In the genomic region with DNA sequence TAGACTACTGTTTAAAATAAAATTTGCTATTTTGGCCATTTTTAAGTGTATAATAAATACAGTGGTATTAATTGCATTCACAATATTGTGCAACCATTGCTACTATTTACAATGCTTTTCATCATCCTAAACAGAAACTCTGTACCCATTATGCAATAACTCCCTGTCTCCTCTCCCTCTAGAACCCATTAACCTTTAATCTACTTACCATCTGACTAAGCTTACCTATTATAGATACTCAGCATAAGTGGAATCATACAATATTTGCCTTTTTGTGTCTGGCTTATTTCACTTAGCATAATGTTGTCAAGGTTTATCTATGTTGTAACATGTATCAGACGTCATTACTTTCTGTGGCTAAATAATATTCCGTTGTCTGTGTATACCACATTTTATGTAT, we compare ENCODE assay signal across 1 cellular context.
TF ChIP-seq lines count a peak whose summit lies in the region.

No MANE protein-coding gene starts in this region.

TF ChIP-seq in HepG2, 621 proteins besides CTCF, POLR2A, EP300 and RAD21 (continues in another document):
- TF ChIP-seq ZNF577 (CRISPR knock-in tag; IDR thresholded peaks at IDR 0.05; ENCODE audit: borderline replicate concordance, low read depth) (no peak), GLI4 (CRISPR knock-in tag; IDR thresholded peaks at IDR 0.05; ENCODE audit: borderline replicate concordance) (no peak), ZNF557 (CRISPR knock-in tag; IDR thresholded peaks at IDR 0.05) (no peak), HNRNPH1 (optimal IDR thresholded peaks at IDR 0.05; ENCODE audit: low read depth, low read length) (no peak), ZNF709 (CRISPR knock-in tag; IDR thresholded peaks at IDR 0.05) (no peak), FOXJ3 (CRISPR knock-in tag; IDR thresholded peaks at IDR 0.05; ENCODE audit: borderline replicate concordance) (peak; percentile 86), PITX1 (CRISPR knock-in tag; IDR thresholded peaks at IDR 0.05) (no peak), PCBP1 (IDR thresholded peaks at IDR 0.05; ENCODE audit: borderline replicate concordance, low read depth, low read length) (no peak), XRCC5 (optimal IDR thresholded peaks at IDR 0.05; ENCODE audit: low read length) (no peak), SCMH1 (CRISPR knock-in tag; IDR thresholded peaks at IDR 0.05; ENCODE audit: borderline replicate concordance) (no peak), ISX (CRISPR knock-in tag; conservative IDR thresholded peaks at IDR 0.05) (no peak), SETDB1 (CRISPR knock-in tag; IDR thresholded peaks at IDR 0.05; ENCODE audit: borderline replicate concordance) (no peak), ZNF143 (CRISPR knock-in tag; IDR thresholded peaks at IDR 0.05) (no peak), CHD4 (IDR thresholded peaks at IDR 0.05; ENCODE audit: borderline replicate concordance, low read length) (peak; percentile 38; the same call in 1 of the 2 replicates), ZNF264 (CRISPR knock-in tag; IDR thresholded peaks at IDR 0.05) (0 out of 2 replicates have a peak, but pooled peaks have one; percentile 50), RARG (CRISPR knock-in tag; IDR thresholded peaks at IDR 0.05; ENCODE audit: low read depth) (no peak), ZNF747 (CRISPR knock-in tag; IDR thresholded peaks at IDR 0.05; ENCODE audit: borderline replicate concordance) (no peak), PRMT3 (CRISPR knock-in tag; IDR thresholded peaks at IDR 0.05; ENCODE audit: borderline replicate concordance, low read depth) (no peak), ZNF672 (CRISPR knock-in tag; IDR thresholded peaks at IDR 0.05) (no peak), RORA (CRISPR knock-in tag; IDR thresholded peaks at IDR 0.05) (no peak), ZEB1 (IDR thresholded peaks at IDR 0.05; ENCODE audit: insufficient replicate concordance, low read depth) (no peak)
- TF ChIP-seq, protein P1, sequence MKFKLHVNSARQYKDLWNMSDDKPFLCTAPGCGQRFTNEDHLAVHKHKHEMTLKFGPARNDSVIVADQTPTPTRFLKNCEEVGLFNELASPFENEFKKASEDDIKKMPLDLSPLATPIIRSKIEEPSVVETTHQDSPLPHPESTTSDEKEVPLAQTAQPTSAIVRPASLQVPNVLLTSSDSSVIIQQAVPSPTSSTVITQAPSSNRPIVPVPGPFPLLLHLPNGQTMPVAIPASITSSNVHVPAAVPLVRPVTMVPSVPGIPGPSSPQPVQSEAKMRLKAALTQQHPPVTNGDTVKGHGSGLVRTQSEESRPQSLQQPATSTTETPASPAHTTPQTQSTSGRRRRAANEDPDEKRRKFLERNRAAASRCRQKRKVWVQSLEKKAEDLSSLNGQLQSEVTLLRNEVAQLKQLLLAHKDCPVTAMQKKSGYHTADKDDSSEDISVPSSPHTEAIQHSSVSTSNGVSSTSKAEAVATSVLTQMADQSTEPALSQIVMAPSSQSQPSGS (CRISPR knock-in tag; IDR thresholded peaks at IDR 0.05): peak; percentile 86; the same call in 1 of the 2 replicates
- TF ChIP-seq, protein P2, sequence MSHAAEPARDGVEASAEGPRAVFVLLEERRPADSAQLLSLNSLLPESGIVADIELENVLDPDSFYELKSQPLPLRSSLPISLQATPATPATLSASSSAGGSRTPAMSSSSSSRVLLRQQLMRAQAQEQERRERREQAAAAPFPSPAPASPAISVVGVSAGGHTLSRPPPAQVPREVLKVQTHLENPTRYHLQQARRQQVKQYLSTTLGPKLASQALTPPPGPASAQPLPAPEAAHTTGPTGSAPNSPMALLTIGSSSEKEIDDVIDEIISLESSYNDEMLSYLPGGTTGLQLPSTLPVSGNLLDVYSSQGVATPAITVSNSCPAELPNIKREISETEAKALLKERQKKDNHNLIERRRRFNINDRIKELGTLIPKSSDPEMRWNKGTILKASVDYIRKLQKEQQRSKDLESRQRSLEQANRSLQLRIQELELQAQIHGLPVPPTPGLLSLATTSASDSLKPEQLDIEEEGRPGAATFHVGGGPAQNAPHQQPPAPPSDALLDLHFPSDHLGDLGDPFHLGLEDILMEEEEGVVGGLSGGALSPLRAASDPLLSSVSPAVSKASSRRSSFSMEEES (CRISPR knock-in tag; IDR thresholded peaks at IDR 0.05): no peak
- TF ChIP-seq, protein P3, sequence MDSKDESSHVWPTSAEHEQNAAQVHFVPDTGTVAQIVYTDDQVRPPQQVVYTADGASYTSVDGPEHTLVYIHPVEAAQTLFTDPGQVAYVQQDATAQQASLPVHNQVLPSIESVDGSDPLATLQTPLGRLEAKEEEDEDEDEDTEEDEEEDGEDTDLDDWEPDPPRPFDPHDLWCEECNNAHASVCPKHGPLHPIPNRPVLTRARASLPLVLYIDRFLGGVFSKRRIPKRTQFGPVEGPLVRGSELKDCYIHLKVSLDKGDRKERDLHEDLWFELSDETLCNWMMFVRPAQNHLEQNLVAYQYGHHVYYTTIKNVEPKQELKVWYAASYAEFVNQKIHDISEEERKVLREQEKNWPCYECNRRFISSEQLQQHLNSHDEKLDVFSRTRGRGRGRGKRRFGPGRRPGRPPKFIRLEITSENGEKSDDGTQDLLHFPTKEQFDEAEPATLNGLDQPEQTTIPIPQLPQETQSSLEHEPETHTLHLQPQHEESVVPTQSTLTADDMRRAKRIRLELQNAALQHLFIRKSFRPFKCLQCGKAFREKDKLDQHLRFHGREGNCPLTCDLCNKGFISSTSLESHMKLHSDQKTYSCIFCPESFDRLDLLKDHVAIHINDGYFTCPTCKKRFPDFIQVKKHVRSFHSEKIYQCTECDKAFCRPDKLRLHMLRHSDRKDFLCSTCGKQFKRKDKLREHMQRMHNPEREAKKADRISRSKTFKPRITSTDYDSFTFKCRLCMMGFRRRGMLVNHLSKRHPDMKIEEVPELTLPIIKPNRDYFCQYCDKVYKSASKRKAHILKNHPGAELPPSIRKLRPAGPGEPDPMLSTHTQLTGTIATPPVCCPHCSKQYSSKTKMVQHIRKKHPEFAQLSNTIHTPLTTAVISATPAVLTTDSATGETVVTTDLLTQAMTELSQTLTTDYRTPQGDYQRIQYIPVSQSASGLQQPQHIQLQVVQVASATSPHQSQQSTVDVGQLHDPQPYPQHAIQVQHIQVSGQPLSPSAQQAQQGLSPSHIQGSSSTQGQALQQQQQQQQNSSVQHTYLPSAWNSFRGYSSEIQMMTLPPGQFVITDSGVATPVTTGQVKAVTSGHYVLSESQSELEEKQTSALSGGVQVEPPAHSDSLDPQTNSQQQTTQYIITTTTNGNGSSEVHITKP (CRISPR knock-in tag; IDR thresholded peaks at IDR 0.05; ENCODE audit: low read depth): no peak
- TF ChIP-seq, protein P4, sequence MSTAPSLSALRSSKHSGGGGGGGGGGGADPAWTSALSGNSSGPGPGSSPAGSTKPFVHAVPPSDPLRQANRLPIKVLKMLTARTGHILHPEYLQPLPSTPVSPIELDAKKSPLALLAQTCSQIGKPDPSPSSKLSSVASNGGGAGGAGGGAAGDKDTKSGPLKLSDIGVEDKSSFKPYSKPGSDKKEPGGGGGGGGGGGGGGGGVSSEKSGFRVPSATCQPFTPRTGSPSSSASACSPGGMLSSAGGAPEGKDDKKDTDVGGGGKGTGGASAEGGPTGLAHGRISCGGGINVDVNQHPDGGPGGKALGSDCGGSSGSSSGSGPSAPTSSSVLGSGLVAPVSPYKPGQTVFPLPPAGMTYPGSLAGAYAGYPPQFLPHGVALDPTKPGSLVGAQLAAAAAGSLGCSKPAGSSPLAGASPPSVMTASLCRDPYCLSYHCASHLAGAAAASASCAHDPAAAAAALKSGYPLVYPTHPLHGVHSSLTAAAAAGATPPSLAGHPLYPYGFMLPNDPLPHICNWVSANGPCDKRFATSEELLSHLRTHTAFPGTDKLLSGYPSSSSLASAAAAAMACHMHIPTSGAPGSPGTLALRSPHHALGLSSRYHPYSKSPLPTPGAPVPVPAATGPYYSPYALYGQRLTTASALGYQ (CRISPR knock-in tag; IDR thresholded peaks at IDR 0.05): no peak
- TF ChIP-seq, protein P5, sequence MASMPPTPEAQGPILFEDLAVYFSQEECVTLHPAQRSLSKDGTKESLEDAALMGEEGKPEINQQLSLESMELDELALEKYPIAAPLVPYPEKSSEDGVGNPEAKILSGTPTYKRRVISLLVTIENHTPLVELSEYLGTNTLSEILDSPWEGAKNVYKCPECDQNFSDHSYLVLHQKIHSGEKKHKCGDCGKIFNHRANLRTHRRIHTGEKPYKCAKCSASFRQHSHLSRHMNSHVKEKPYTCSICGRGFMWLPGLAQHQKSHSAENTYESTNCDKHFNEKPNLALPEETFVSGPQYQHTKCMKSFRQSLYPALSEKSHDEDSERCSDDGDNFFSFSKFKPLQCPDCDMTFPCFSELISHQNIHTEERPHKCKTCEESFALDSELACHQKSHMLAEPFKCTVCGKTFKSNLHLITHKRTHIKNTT (CRISPR knock-in tag; IDR thresholded peaks at IDR 0.05): no peak
- TF ChIP-seq, protein P6, sequence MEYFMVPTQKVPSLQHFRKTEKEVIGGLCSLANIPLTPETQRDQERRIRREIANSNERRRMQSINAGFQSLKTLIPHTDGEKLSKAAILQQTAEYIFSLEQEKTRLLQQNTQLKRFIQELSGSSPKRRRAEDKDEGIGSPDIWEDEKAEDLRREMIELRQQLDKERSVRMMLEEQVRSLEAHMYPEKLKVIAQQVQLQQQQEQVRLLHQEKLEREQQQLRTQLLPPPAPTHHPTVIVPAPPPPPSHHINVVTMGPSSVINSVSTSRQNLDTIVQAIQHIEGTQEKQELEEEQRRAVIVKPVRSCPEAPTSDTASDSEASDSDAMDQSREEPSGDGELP (IDR thresholded peaks at IDR 0.05; ENCODE audit: borderline replicate concordance, low read depth): no peak
- TF ChIP-seq, protein P7, sequence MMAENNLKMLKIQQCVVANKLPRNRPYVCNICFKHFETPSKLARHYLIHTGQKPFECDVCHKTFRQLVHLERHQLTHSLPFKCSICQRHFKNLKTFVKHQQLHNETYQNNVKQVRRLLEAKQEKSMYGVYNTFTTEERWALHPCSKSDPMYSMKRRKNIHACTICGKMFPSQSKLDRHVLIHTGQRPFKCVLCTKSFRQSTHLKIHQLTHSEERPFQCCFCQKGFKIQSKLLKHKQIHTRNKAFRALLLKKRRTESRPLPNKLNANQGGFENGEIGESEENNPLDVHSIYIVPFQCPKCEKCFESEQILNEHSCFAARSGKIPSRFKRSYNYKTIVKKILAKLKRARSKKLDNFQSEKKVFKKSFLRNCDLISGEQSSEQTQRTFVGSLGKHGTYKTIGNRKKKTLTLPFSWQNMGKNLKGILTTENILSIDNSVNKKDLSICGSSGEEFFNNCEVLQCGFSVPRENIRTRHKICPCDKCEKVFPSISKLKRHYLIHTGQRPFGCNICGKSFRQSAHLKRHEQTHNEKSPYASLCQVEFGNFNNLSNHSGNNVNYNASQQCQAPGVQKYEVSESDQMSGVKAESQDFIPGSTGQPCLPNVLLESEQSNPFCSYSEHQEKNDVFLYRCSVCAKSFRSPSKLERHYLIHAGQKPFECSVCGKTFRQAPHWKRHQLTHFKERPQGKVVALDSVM (CRISPR knock-in tag; IDR thresholded peaks at IDR 0.05): no peak
- TF ChIP-seq, protein P8, sequence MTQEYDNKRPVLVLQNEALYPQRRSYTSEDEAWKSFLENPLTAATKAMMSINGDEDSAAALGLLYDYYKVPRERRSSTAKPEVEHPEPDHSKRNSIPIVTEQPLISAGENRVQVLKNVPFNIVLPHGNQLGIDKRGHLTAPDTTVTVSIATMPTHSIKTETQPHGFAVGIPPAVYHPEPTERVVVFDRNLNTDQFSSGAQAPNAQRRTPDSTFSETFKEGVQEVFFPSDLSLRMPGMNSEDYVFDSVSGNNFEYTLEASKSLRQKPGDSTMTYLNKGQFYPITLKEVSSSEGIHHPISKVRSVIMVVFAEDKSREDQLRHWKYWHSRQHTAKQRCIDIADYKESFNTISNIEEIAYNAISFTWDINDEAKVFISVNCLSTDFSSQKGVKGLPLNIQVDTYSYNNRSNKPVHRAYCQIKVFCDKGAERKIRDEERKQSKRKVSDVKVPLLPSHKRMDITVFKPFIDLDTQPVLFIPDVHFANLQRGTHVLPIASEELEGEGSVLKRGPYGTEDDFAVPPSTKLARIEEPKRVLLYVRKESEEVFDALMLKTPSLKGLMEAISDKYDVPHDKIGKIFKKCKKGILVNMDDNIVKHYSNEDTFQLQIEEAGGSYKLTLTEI (CRISPR knock-in tag; conservative IDR thresholded peaks at IDR 0.05): no peak
- TF ChIP-seq, protein P9, sequence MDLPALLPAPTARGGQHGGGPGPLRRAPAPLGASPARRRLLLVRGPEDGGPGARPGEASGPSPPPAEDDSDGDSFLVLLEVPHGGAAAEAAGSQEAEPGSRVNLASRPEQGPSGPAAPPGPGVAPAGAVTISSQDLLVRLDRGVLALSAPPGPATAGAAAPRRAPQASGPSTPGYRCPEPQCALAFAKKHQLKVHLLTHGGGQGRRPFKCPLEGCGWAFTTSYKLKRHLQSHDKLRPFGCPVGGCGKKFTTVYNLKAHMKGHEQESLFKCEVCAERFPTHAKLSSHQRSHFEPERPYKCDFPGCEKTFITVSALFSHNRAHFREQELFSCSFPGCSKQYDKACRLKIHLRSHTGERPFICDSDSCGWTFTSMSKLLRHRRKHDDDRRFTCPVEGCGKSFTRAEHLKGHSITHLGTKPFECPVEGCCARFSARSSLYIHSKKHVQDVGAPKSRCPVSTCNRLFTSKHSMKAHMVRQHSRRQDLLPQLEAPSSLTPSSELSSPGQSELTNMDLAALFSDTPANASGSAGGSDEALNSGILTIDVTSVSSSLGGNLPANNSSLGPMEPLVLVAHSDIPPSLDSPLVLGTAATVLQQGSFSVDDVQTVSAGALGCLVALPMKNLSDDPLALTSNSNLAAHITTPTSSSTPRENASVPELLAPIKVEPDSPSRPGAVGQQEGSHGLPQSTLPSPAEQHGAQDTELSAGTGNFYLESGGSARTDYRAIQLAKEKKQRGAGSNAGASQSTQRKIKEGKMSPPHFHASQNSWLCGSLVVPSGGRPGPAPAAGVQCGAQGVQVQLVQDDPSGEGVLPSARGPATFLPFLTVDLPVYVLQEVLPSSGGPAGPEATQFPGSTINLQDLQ (CRISPR knock-in tag; IDR thresholded peaks at IDR 0.05): no peak
- TF ChIP-seq, protein P10, sequence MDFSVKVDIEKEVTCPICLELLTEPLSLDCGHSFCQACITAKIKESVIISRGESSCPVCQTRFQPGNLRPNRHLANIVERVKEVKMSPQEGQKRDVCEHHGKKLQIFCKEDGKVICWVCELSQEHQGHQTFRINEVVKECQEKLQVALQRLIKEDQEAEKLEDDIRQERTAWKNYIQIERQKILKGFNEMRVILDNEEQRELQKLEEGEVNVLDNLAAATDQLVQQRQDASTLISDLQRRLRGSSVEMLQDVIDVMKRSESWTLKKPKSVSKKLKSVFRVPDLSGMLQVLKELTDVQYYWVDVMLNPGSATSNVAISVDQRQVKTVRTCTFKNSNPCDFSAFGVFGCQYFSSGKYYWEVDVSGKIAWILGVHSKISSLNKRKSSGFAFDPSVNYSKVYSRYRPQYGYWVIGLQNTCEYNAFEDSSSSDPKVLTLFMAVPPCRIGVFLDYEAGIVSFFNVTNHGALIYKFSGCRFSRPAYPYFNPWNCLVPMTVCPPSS (IDR thresholded peaks at IDR 0.05): no peak
- TF ChIP-seq, protein P11, sequence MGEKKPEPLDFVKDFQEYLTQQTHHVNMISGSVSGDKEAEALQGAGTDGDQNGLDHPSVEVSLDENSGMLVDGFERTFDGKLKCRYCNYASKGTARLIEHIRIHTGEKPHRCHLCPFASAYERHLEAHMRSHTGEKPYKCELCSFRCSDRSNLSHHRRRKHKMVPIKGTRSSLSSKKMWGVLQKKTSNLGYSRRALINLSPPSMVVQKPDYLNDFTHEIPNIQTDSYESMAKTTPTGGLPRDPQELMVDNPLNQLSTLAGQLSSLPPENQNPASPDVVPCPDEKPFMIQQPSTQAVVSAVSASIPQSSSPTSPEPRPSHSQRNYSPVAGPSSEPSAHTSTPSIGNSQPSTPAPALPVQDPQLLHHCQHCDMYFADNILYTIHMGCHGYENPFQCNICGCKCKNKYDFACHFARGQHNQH (CRISPR knock-in tag; IDR thresholded peaks at IDR 0.05): no peak
